Comparison of ENCODE assay signal across 16 cellular contexts in genomic region chrX:32153586-32153985, GRCh38.
DNase-seq lines count a peak whose midpoint lies in the region; ATAC-seq and TF ChIP-seq lines count a peak whose summit lies in the region.
"Had no signal": no experiment of that assay in that cellular context is flagged by ENCODE, and none has a peak within 500 bp of the region (broad histone marks: within the 10 kb centered on the region; RNA-seq: fewer than 3 reads in every experiment).

No MANE protein-coding gene starts in this region.

- peak; percentile 49 for DNase-seq in G401 (ENCODE audit: low spot score)
- DNase-seq in NCI-H69 (lab: John Stamatoyannopoulos, UW) = peak; percentile 67
- peak; percentile 5 for DNase-seq in cerebellum (ENCODE audit: low spot score)
- no peak for DNase-seq in neural progenitor cell (ENCODE audit: low spot score)
- no peak for DNase-seq in CD8-positive, alpha-beta T cell
- DNase-seq: Caco-2; CD8-positive, alpha-beta memory T cell; DND-41; GF-D8; GOT3 had no signal

- H3K9me3 Mint-ChIP-seq in neural progenitor cell = peaks cover 2% of the 10 kb centered on the region
- peaks cover under 1% of the 10 kb centered on the region for H3K9me3 Mint-ChIP-seq in CD8-positive, alpha-beta T cell

- no peaks in the 10 kb centered on the region for H3K36me3 ChIP-seq in neural progenitor cell
- H3K36me3 ChIP-seq in CD8-positive, alpha-beta T cell (ENCODE audit: insufficient read depth, low read length) = no peaks in the 10 kb centered on the region
- H3K36me3 ChIP-seq: HAP-1 had no signal

- no peaks in the 10 kb centered on the region for H3K36me3 Mint-ChIP-seq in neural progenitor cell
- no peaks in the 10 kb centered on the region for H3K36me3 Mint-ChIP-seq in CD8-positive, alpha-beta T cell
- H3K36me3 Mint-ChIP-seq: CD14-positive monocyte; CD8-positive, alpha-beta memory T cell had no signal

- H3K9ac ChIP-seq in neural progenitor cell = no peak overlapping the region

- no peaks in the 10 kb centered on the region for H4K20me1 ChIP-seq in neural progenitor cell (ENCODE audit: low read depth)

- H3K4me1 ChIP-seq in neural progenitor cell = peaks cover 3% of the 10 kb centered on the region
- no peaks in the 10 kb centered on the region for H3K4me1 ChIP-seq in CD8-positive, alpha-beta T cell (ENCODE audit: insufficient read depth, low read length)
- H3K4me1 ChIP-seq: Caco-2, HAP-1 had no signal

- H3K4me1 Mint-ChIP-seq in neural progenitor cell = peaks cover 13% of the 10 kb centered on the region
- H3K4me1 Mint-ChIP-seq in CD8-positive, alpha-beta T cell (ENCODE audit: low read depth) = no peaks in the 10 kb centered on the region
- H3K4me1 Mint-ChIP-seq: CD14-positive monocyte; CD8-positive, alpha-beta memory T cell had no signal

- in situ Hi-C loops in G401 (cut with HindIII; ENCODE audit: low sequenced_read_pairs) = no loop called here

- H3K27ac ChIP-seq in neural progenitor cell = no peak overlapping the region
- no peak overlapping the region for H3K27ac ChIP-seq in CD8-positive, alpha-beta T cell (ENCODE audit: low read depth, low read length)
- H3K27ac ChIP-seq: 22Rv1 had no signal

- H3K27me3 Mint-ChIP-seq in neural progenitor cell (ENCODE audit: insufficient read depth, low read depth) = no peaks in the 10 kb centered on the region
- H3K27me3 Mint-ChIP-seq in CD8-positive, alpha-beta T cell (ENCODE audit: low read depth) = no peaks in the 10 kb centered on the region
- H3K27me3 Mint-ChIP-seq: CD8-positive, alpha-beta memory T cell had no signal

- no peak for TF ChIP-seq CTCF in neural progenitor cell (IDR thresholded peaks at IDR 0.05)
- TF ChIP-seq CTCF in CD8-positive, alpha-beta T cell (IDR thresholded peaks at IDR 0.05) = no peak

- no peak overlapping the region for H3K4me3 ChIP-seq in neural progenitor cell
- H3K4me3 ChIP-seq in CD8-positive, alpha-beta T cell (ENCODE audit: low read depth, low read length) = no peak overlapping the region
- H3K4me3 ChIP-seq: HAP-1 had no signal

- no peak for ATAC-seq in CD8-positive, alpha-beta T cell
- ATAC-seq in GM19328 (IDR thresholded peaks at IDR 0.05; ENCODE audit: unreplicated experiment) (no peak), HG03432 (IDR thresholded peaks at IDR 0.05; ENCODE audit: unreplicated experiment) (no peak), GM21367 (IDR thresholded peaks at IDR 0.05; ENCODE audit: unreplicated experiment) (no peak)

- CTCF ChIA-PET in CD8-positive, alpha-beta T cell (lab: Charles Lee) = no interaction called here

- H2AFZ ChIP-seq in neural progenitor cell (replicated peaks) = no peak overlapping the region

- H3K4me2 ChIP-seq in neural progenitor cell = peak overlapping the region; percentile 75

- H3K4me3 Mint-ChIP-seq in neural progenitor cell = peak overlapping the region; percentile 86
- no peak overlapping the region for H3K4me3 Mint-ChIP-seq in CD8-positive, alpha-beta T cell
- H3K4me3 Mint-ChIP-seq: CD14-positive monocyte; CD8-positive, alpha-beta memory T cell had no signal

- H3K27ac Mint-ChIP-seq in neural progenitor cell = peak overlapping the region; percentile 79
- no peak overlapping the region for H3K27ac Mint-ChIP-seq in CD8-positive, alpha-beta T cell
- H3K27ac Mint-ChIP-seq: CD14-positive monocyte; CD8-positive, alpha-beta memory T cell had no signal

- no peaks in the 10 kb centered on the region for H3K9me3 ChIP-seq in neural progenitor cell (ENCODE audit: low read depth)
- no peaks in the 10 kb centered on the region for H3K9me3 ChIP-seq in CD8-positive, alpha-beta T cell (ENCODE audit: low read length)
- H3K9me3 ChIP-seq: Caco-2, HAP-1 had no signal

- no peaks in the 10 kb centered on the region for H3K27me3 ChIP-seq in neural progenitor cell
- H3K27me3 ChIP-seq in CD8-positive, alpha-beta T cell (ENCODE audit: insufficient read depth, low read length) = no peaks in the 10 kb centered on the region

- POLR2A ChIA-PET in CD8-positive, alpha-beta T cell (lab: Charles Lee) = no interaction called here

- intact Hi-C loops in CD8-positive, alpha-beta T cell (cut with DNase I, micrococcal nuclease) = no loop called here

- peaks cover 14% of the 10 kb centered on the region for H3F3A ChIP-seq in neural progenitor cell (ENCODE audit: low read depth)

- H3K79me2 ChIP-seq in neural progenitor cell (ENCODE audit: low read depth) = peaks cover 4% of the 10 kb centered on the region

Comparison
In these comparisons a context has a peak if more than half of its experiments do, and no peak if none do; other contexts are left out.
1. DNase-seq: peak in G401 (single experiment), NCI-H69 (single experiment) and cerebellum (single experiment); none in neural progenitor cell (single experiment) and CD8-positive, alpha-beta T cell (0 of 7).